Comparison of ENCODE assay signal across 8 cellular contexts in genomic region chr20:44885392-44886275, GRCh38. TPM values are rescaled to one million over a fixed set of nuclear protein-coding genes. Genes with fewer than 3 reads are reported as not detected.
A peak's percentile ranks its signal among the peaks of the same experiment; 100 is the strongest.
DNase-seq lines count a peak whose midpoint lies in the region; ATAC-seq and TF ChIP-seq lines count a peak whose summit lies in the region.

Gene YWHAB, plus strand, starts transcription at chr20:44885705. Its CDS starts 15,829 bp downstream, at chr20:44901534.

- ATAC-seq in RWPE2 (ENCODE audit: low read depth) = peak; percentile 95
- ATAC-seq in natural killer cell treated with Interleukin-12 subunit alpha and Interleukin-12 subunit beta and Interleukin-15 and Interleukin-18, amount 100 ng/mL, for 72 hours = peak; percentile 99
- peak; percentile 99 for ATAC-seq in stimulated activated naive CD8-positive, alpha-beta T cell treated with anti-CD3 and anti-CD28 coated beads, Interleukin-15, Interleukin-2, amounts not matched to agents 100 U/mL and 50 U/mL, for 24 hours

- peak within 1 kb of the TSS; percentile 97 for H3K4me3 Mint-ChIP-seq in activated T-helper 2 cell treated with anti-CD3 and anti-CD28 coated beads, Interferon-gamma antibody, Interleukin-2, Interleukin-4, amounts not matched to agents 10 μg/mL and 5 μg/mL and 100 μg/mL, durations not matched to agents 14 hours and 24 hours and 36 hours (ENCODE audit: low read depth)
- peak within 1 kb of the TSS; percentile 97 for H3K4me3 Mint-ChIP-seq in natural killer cell treated with Interleukin-12 subunit alpha and Interleukin-12 subunit beta and Interleukin-15 and Interleukin-18, amount 100 ng/mL, for 72 hours

- H3K27me3 Mint-ChIP-seq in activated T-helper 2 cell treated with anti-CD3 and anti-CD28 coated beads, Interferon-gamma antibody, Interleukin-2, Interleukin-4, amounts not matched to agents 10 μg/mL and 5 μg/mL and 100 μg/mL, durations not matched to agents 14 hours and 24 hours and 36 hours (ENCODE audit: low read depth) = peaks cover 1% of the 10 kb centered on the region
- H3K27me3 Mint-ChIP-seq in natural killer cell treated with Interleukin-12 subunit alpha and Interleukin-12 subunit beta and Interleukin-15 and Interleukin-18, amount 100 ng/mL, for 72 hours = no peaks in the 10 kb centered on the region

- H3K27ac ChIP-seq in RWPE2 (ENCODE audit: poor library complexity, severe bottlenecking) = peak within 1 kb of the TSS; percentile 79

- peak within 1 kb of the TSS; percentile 91 for H3K27ac Mint-ChIP-seq in activated T-helper 2 cell treated with anti-CD3 and anti-CD28 coated beads, Interferon-gamma antibody, Interleukin-2, Interleukin-4, amounts not matched to agents 10 μg/mL and 5 μg/mL and 100 μg/mL, durations not matched to agents 14 hours and 24 hours and 36 hours
- peak within 1 kb of the TSS; percentile 92 to 95 for H3K27ac Mint-ChIP-seq in natural killer cell treated with Interleukin-12 subunit alpha and Interleukin-12 subunit beta and Interleukin-15 and Interleukin-18, amount 100 ng/mL, for 72 hours

- H3K4me1 Mint-ChIP-seq in activated T-helper 2 cell treated with anti-CD3 and anti-CD28 coated beads, Interferon-gamma antibody, Interleukin-2, Interleukin-4, amounts not matched to agents 10 μg/mL and 5 μg/mL and 100 μg/mL, durations not matched to agents 14 hours and 24 hours and 36 hours (ENCODE audit: low read depth) = peaks cover 48% of the 10 kb centered on the region
- peaks cover 46 to 50% of the 10 kb centered on the region in 2 donors for H3K4me1 Mint-ChIP-seq in natural killer cell treated with Interleukin-12 subunit alpha and Interleukin-12 subunit beta and Interleukin-15 and Interleukin-18, amount 100 ng/mL, for 72 hours (ENCODE audit: low read depth in 2 of 2)

- H3K36me3 ChIP-seq in RWPE2 (ENCODE audit: low read depth) = peaks cover 39% of the 10 kb centered on the region

- peak within 1 kb of the TSS; percentile 93 for H3K4me3 ChIP-seq in RWPE2 (ENCODE audit: severe bottlenecking)

- no peaks in the 10 kb centered on the region for H3K9me3 Mint-ChIP-seq in activated T-helper 2 cell treated with anti-CD3 and anti-CD28 coated beads, Interferon-gamma antibody, Interleukin-2, Interleukin-4, amounts not matched to agents 10 μg/mL and 5 μg/mL and 100 μg/mL, durations not matched to agents 14 hours and 24 hours and 36 hours
- no peaks in the 10 kb centered on the region for H3K9me3 Mint-ChIP-seq in natural killer cell treated with Interleukin-12 subunit alpha and Interleukin-12 subunit beta and Interleukin-15 and Interleukin-18, amount 100 ng/mL, for 72 hours

- no peaks in the 10 kb centered on the region for H3K9me3 ChIP-seq in RWPE2 (ENCODE audit: severe bottlenecking)

- peaks cover 29% of the 10 kb centered on the region for H3K4me1 ChIP-seq in RWPE2 (ENCODE audit: insufficient read depth, poor library complexity, severe bottlenecking)

- intact Hi-C loops in activated T-helper 2 cell treated with anti-CD3 and anti-CD28 coated beads, Interferon-gamma antibody, Interleukin-2, Interleukin-4, amounts not matched to agents 10 μg/mL and 5 μg/mL and 100 μg/mL, durations not matched to agents 14 hours and 24 hours and 36 hours (cut with micrococcal nuclease) = loop anchor here (1.0 to 5.0 kb wide), 3 partner anchors 19 to 243 kb away; partner anchors contain the start of gene TOMM34

- peaks cover 36% of the 10 kb centered on the region for H3K36me3 Mint-ChIP-seq in activated T-helper 2 cell treated with anti-CD3 and anti-CD28 coated beads, Interferon-gamma antibody, Interleukin-2, Interleukin-4, amounts not matched to agents 10 μg/mL and 5 μg/mL and 100 μg/mL, durations not matched to agents 14 hours and 24 hours and 36 hours (ENCODE audit: low read depth)
- no peaks in the 10 kb centered on the region for H3K36me3 Mint-ChIP-seq in natural killer cell treated with Interleukin-12 subunit alpha and Interleukin-12 subunit beta and Interleukin-15 and Interleukin-18, amount 100 ng/mL, for 72 hours

- no peak for TF ChIP-seq CTCF in RWPE2 (IDR thresholded peaks at IDR 0.05; ENCODE audit: poor library complexity, severe bottlenecking)

- H3K27me3 ChIP-seq in RWPE2 (ENCODE audit: insufficient read depth, poor library complexity, severe bottlenecking) = no peaks in the 10 kb centered on the region

- peak; percentile 99 for DNase-seq in EL
- peak; percentile 96 for DNase-seq in GOT3 (lab: John Stamatoyannopoulos, UW)
- DNase-seq in LoVo (ENCODE audit: low spot score) = peak; percentile 98
- DNase-seq in RWPE2 (ENCODE audit: low spot score) = peak; percentile 100
- DNase-seq in activated T-helper 2 cell treated with anti-CD3 and anti-CD28 coated beads, Interferon-gamma antibody, Interleukin-2, Interleukin-4, amounts not matched to agents 10 μg/mL and 5 μg/mL and 100 μg/mL, durations not matched to agents 14 hours and 24 hours and 36 hours (ENCODE audit: low spot score) = peak; percentile 97
- DNase-seq in fibroblast of peridontal ligament (ENCODE audit: extremely low read depth) = peak; percentile 93
- DNase-seq in natural killer cell treated with Interleukin-12 subunit alpha and Interleukin-12 subunit beta and Interleukin-15 and Interleukin-18, amount 100 ng/mL, for 72 hours (ENCODE audit: low spot score) = peak; percentile 99
- DNase-seq in stimulated activated naive CD8-positive, alpha-beta T cell treated with anti-CD3 and anti-CD28 coated beads, Interleukin-15, Interleukin-2, amounts not matched to agents 100 U/mL and 50 U/mL, for 24 hours = peak; percentile 99

RNA-seq across cellular contexts. Expression of gene YWHAB, which starts in this region (rescaled TPM):
- total RNA-seq in activated T-helper 2 cell treated with anti-CD3 and anti-CD28 coated beads, Interferon-gamma antibody, Interleukin-2, Interleukin-4, amounts not matched to agents 10 μg/mL and 5 μg/mL and 100 μg/mL, durations not matched to agents 14 hours and 24 hours and 36 hours = 221 and 225 TPM in 2 replicates
- total RNA-seq in natural killer cell treated with Interleukin-12 subunit alpha and Interleukin-12 subunit beta and Interleukin-15 and Interleukin-18, amount 100 ng/mL, for 72 hours = 100 to 1,000 TPM; 189 to 283 TPM

Comparison
In these comparisons a context has a peak if more than half of its experiments do, and no peak if none do; other contexts are left out.
1. Peak in every context shown above with its lines: DNase-seq, ATAC-seq, H3K4me3 ChIP-seq and H3K27ac ChIP-seq.